Comparison of ENCODE assay signal across 20 cellular contexts in genomic region chr6:107540465-107540857, GRCh38. TPM values are rescaled to one million over a fixed set of nuclear protein-coding genes. Genes with fewer than 3 reads are reported as not detected.
DNase-seq lines count a peak whose midpoint lies in the region; ATAC-seq and TF ChIP-seq lines count a peak whose summit lies in the region.
"Had no signal": no experiment of that assay in that cellular context is flagged by ENCODE, and none has a peak within 500 bp of the region (broad histone marks: within the 10 kb centered on the region; RNA-seq: fewer than 3 reads in every experiment).

No MANE protein-coding gene starts in this region.

- H3K4ac ChIP-seq in mesenchymal stem cell (ENCODE audit: low read depth in 1 of 2, low read length in 2 of 2): no peak overlapping the region

- H3K14ac ChIP-seq in mesenchymal stem cell (ENCODE audit: low read length in 2 of 2): no peak overlapping the region

- H3K18ac ChIP-seq in mesenchymal stem cell (ENCODE audit: low read depth in 1 of 2, low read length in 2 of 2): no peak overlapping the region

- POLR2A ChIA-PET in WTC11 (lab: Charles Lee): no interaction called here

- no peak overlapping the region for H2AFZ ChIP-seq in mesenchymal stem cell (ENCODE audit: low read depth, low read length)

- no peaks in the 10 kb centered on the region for H3K9me3 Mint-ChIP-seq in WTC11
- H3K9me3 Mint-ChIP-seq: activated naive CD4-positive, alpha-beta T cell treated with anti-CD3 and anti-CD28 coated beads for 36 hours; IgD-negative memory B cell; stimulated activated naive CD8-positive, alpha-beta T cell treated with anti-CD3 and anti-CD28 coated beads, Interleukin-15, Interleukin-2, amounts not matched to agents 100 ng/mL and 50 ng/mL, for 24 hours had no signal

- ATAC-seq in WTC11 (no peak), upper lobe of left lung (ENCODE audit: low FRiP score in 2 of 2) (no peak), Right ventricle myocardium inferior (no peak), GM19463 (IDR thresholded peaks at IDR 0.05; ENCODE audit: unreplicated experiment) (no peak)
- ATAC-seq: upper lobe of right lung had no signal

- H3K36me3 ChIP-seq in mesenchymal stem cell (ENCODE audit: control insufficient read depth in 1 of 2, insufficient read depth in 2 of 2, low read depth in 1 of 2, low read length in 2 of 2) (peaks cover 0 to 34% of the 10 kb centered on the region in 2 experiments), upper lobe of left lung (no peaks in the 10 kb centered on the region)
- H3K36me3 ChIP-seq: ascending aorta, colonic mucosa, sigmoid colon, upper lobe of right lung had no signal

- no peak for TF ChIP-seq EP300 in upper lobe of left lung (IDR thresholded peaks at IDR 0.05)

- H3K27me3 ChIP-seq in mesenchymal stem cell (ENCODE audit: control insufficient read depth in 1 of 2, insufficient read depth in 1 of 2, low read length in 2 of 2) (peaks cover 0 to 15% of the 10 kb centered on the region in 2 experiments), upper lobe of left lung (no peaks in the 10 kb centered on the region)
- H3K27me3 ChIP-seq: ascending aorta, colonic mucosa, sigmoid colon, upper lobe of right lung had no signal

- no peaks in the 10 kb centered on the region for H3K9me3 ChIP-seq in mesenchymal stem cell (ENCODE audit: control insufficient read depth, low read length)
- no peaks in the 10 kb centered on the region for H3K9me3 ChIP-seq in upper lobe of left lung
- H3K9me3 ChIP-seq: ascending aorta, colonic mucosa, sigmoid colon, upper lobe of right lung had no signal

- CTCF ChIA-PET in WTC11 (lab: Charles Lee): no interaction called here

- no peak overlapping the region for H3K9ac ChIP-seq in mesenchymal stem cell (ENCODE audit: low read length)

- WGBS in mesenchymal stem cell: 100% methylated on average over 1 of the region's 1 CpG
- WGBS in upper lobe of left lung, 2 donors: 55 to 61% methylated on average over 1 of the region's 1 CpG

- no peak overlapping the region for H4K91ac ChIP-seq in mesenchymal stem cell (ENCODE audit: low read length)

- H3K4me3 ChIP-seq in mesenchymal stem cell (ENCODE audit: insufficient read depth in 1 of 2, low read depth in 1 of 2, low read length in 2 of 2) (no peak overlapping the region), upper lobe of left lung (no peak overlapping the region)
- H3K4me3 ChIP-seq: ascending aorta, colonic mucosa, sigmoid colon, upper lobe of right lung had no signal

- no peaks in the 10 kb centered on the region for H3K27me3 Mint-ChIP-seq in WTC11 (ENCODE audit: low read depth)
- H3K27me3 Mint-ChIP-seq: IgD-negative memory B cell had no signal

- DNase-seq in SHP77 (lab: John Stamatoyannopoulos, UW) (peak; percentile 16 to 20), SHP77 treated with DMSO at 0.1 percent for 48 hours (lab: John Stamatoyannopoulos, UW) (no peak), WTC11 (ENCODE audit: low spot score) (no peak), mesenchymal stem cell (peak; percentile 52), upper lobe of left lung (no peak), cerebellum (ENCODE audit: low spot score) (no peak), Right ventricle myocardium inferior (ENCODE audit: missing footprints) (no peak)
- DNase-seq: activated naive CD4-positive, alpha-beta T cell treated with anti-CD3 and anti-CD28 coated beads for 36 hours; activated T-cell treated with anti-CD3 and anti-CD28 coated beads for 4 hours; CD4-positive, alpha-beta memory T cell; colonic mucosa; kidney glomerular epithelial cell; MM.1S; occipital lobe; sigmoid colon; upper lobe of right lung had no signal

- H3K23ac ChIP-seq in mesenchymal stem cell (ENCODE audit: low read length in 2 of 2): no peak overlapping the region

- H3K4me1 ChIP-seq in mesenchymal stem cell (ENCODE audit: control insufficient read depth, insufficient read depth, low read depth, low read length) (no peaks in the 10 kb centered on the region), upper lobe of left lung (peaks cover 0 to 14% (median 3%) of the 10 kb centered on the region in 4 donors)
- H3K4me1 ChIP-seq: ascending aorta, colonic mucosa had no signal

- H3K36me3 Mint-ChIP-seq in WTC11: no peaks in the 10 kb centered on the region
- H3K36me3 Mint-ChIP-seq: CD4-positive, alpha-beta memory T cell had no signal

- H4K8ac ChIP-seq in mesenchymal stem cell (ENCODE audit: low read length): no peak overlapping the region

- H3K79me1 ChIP-seq in mesenchymal stem cell (replicated peaks; ENCODE audit: low read length, poor library complexity, severe bottlenecking): no peaks in the 10 kb centered on the region

- H3K27ac ChIP-seq in mesenchymal stem cell (ENCODE audit: low read length, poor library complexity, severe bottlenecking) (no peak overlapping the region), upper lobe of left lung (no peak overlapping the region)
- H3K27ac ChIP-seq: ascending aorta, colonic mucosa, sigmoid colon, upper lobe of right lung had no signal

- intact Hi-C loops in Right ventricle myocardium inferior (cut with DNase I): no loop called here

- no peak overlapping the region for H3K27ac Mint-ChIP-seq in WTC11
- H3K27ac Mint-ChIP-seq: activated naive CD4-positive, alpha-beta T cell treated with anti-CD3 and anti-CD28 coated beads for 36 hours; CD4-positive, alpha-beta memory T cell; IgD-negative memory B cell; stimulated activated naive CD8-positive, alpha-beta T cell treated with anti-CD3 and anti-CD28 coated beads, Interleukin-15, Interleukin-2, amounts not matched to agents 100 ng/mL and 50 ng/mL, for 24 hours had no signal

- H2BK15ac ChIP-seq in mesenchymal stem cell (ENCODE audit: low read depth, poor library complexity, severe bottlenecking): no peak overlapping the region

- H2AK5ac ChIP-seq in mesenchymal stem cell (ENCODE audit: low read length, severe bottlenecking): no peak overlapping the region

- no peak for TF ChIP-seq CTCF in WTC11 (IDR thresholded peaks at IDR 0.05)
- TF ChIP-seq CTCF in upper lobe of left lung (IDR thresholded peaks at IDR 0.05): no peak

- no peak overlapping the region for H2BK120ac ChIP-seq in mesenchymal stem cell (ENCODE audit: low read depth, low read length)

- peaks cover 59% of the 10 kb centered on the region for H3K4me1 Mint-ChIP-seq in WTC11
- H3K4me1 Mint-ChIP-seq: CD4-positive, alpha-beta memory T cell; IgD-negative memory B cell had no signal

- TF ChIP-seq POLR2A in upper lobe of left lung (IDR thresholded peaks at IDR 0.05): no peak

- H3K4me3 Mint-ChIP-seq in WTC11: no peak overlapping the region
- H3K4me3 Mint-ChIP-seq: activated naive CD4-positive, alpha-beta T cell treated with anti-CD3 and anti-CD28 coated beads for 36 hours; CD4-positive, alpha-beta memory T cell; IgD-negative memory B cell; stimulated activated naive CD8-positive, alpha-beta T cell treated with anti-CD3 and anti-CD28 coated beads, Interleukin-15, Interleukin-2, amounts not matched to agents 100 ng/mL and 50 ng/mL, for 24 hours had no signal

- H2BK12ac ChIP-seq in mesenchymal stem cell (ENCODE audit: low read length in 2 of 2): no peak overlapping the region

- H3K4me2 ChIP-seq in mesenchymal stem cell (ENCODE audit: low read length, poor library complexity, severe bottlenecking): no peak overlapping the region

- no peak overlapping the region for H2BK5ac ChIP-seq in mesenchymal stem cell (ENCODE audit: low read depth, low read length, poor library complexity, severe bottlenecking)

TF ChIP-seq in WTC11, 78 proteins besides CTCF, POLR2A, EP300 and RAD21:
- TF ChIP-seq GABPB1 (CRISPR knock-in tag; IDR thresholded peaks at IDR 0.05): peak; percentile 89
- TF ChIP-seq NR3C1 (CRISPR knock-in tag; conservative IDR thresholded peaks at IDR 0.05; ENCODE audit: low read depth): no peak

RNA-seq across cellular contexts. Expression of gene SOBP, which starts 50.5 kb away (rescaled TPM):
- total RNA-seq in WTC11 (2021) (6.6 to 10.1 TPM (median 7.6 TPM) in 3 replicates), upper lobe of left lung (10 to 100 TPM in 3 of 6 donors, 1 to 10 TPM in 3; 4.4 to 25.1 (median 12.4) TPM), cerebellum (30.9 TPM), Right ventricle myocardium inferior (16.4 TPM)
- polyA plus RNA-seq in mesenchymal stem cell (2013, experiment 1 of 2): 7.3 TPM
- 7.3 TPM for polyA plus RNA-seq in mesenchymal stem cell (2013, experiment 2 of 2)
- total RNA-seq: CD4-positive, alpha-beta memory T cell had no signal

Comparison
In these comparisons a context has a peak if more than half of its experiments do, and no peak if none do; other contexts are left out.
1. DNase-seq: peak in SHP77 (2 of 2) and mesenchymal stem cell (single experiment); none in SHP77 treated with DMSO at 0.1 percent for 48 hours (single experiment), WTC11 (single experiment), upper lobe of left lung (0 of 2), cerebellum (single experiment) and Right ventricle myocardium inferior (single experiment).